Comparison of ENCODE assay signal across 13 cellular contexts in the genomic region with DNA sequence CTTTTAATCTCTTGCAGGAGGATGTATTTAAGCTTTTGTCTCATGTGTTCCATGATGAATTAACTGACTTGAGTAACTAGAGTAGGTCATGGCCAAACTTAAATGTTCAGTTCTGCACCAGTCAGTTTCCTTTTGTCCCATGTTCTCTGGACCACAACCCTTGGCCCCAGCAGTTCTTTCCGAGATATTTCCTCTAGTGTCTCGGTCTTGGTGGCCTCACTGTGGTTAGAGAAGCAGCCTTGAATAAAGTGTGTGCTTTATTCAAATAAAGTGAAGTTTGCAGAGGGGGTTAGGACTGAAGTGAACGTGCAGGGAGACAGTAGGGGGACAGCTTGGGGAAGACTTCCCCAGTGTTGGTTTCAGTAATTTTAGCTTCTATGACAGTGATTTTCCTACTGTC. TPM values are rescaled to one million over a fixed set of nuclear protein-coding genes. Genes with fewer than 3 reads are reported as not detected.
DNase-seq lines count a peak whose midpoint lies in the region; ATAC-seq and TF ChIP-seq lines count a peak whose summit lies in the region.
"Had no signal": no experiment of that assay in that cellular context is flagged by ENCODE, and none has a peak within 500 bp of the region (broad histone marks: within the 10 kb centered on the region; RNA-seq: fewer than 3 reads in every experiment).

No MANE protein-coding gene starts in this region.

- H3K4ac ChIP-seq in IMR-90 (ENCODE audit: low read depth, low read length), result no peak overlapping the region

- CTCF ChIA-PET in IMR-90 (lab: Yijun Ruan, JAX), result interaction anchor here (2.0 kb wide), 1 partner anchor 13 kb away, joined by 8 read pairs; a partner anchor contains a TSS

- dilution Hi-C loops in IMR-90 (cut with HindIII; ENCODE audit: low sequenced_read_pairs, unreplicated experiment), result no loop called here

- TF ChIP-seq POLR2A in IMR-90 (IDR thresholded peaks at IDR 0.05; ENCODE audit: low read depth, low read length), result no peak

- H2BK5ac ChIP-seq in IMR-90 (ENCODE audit: low read depth, low read length, poor library complexity, severe bottlenecking), result no peak overlapping the region

- no peak overlapping the region for H2AFZ ChIP-seq in IMR-90 (replicated peaks; ENCODE audit: low read length, poor library complexity)

- H3K4me3 Mint-ChIP-seq in activated naive CD8-positive, alpha-beta T cell treated with anti-CD3 and anti-CD28 coated beads, Interleukin-2, amount 10 ng/mL, durations not matched to agents 7 days and 5 days, result no peak overlapping the region
- peak overlapping the region; percentile 63 to 70 for H3K4me3 Mint-ChIP-seq in stimulated activated naive CD8-positive, alpha-beta T cell treated with anti-CD3 and anti-CD28 coated beads, Interleukin-15, amount 100 ng/mL, for 72 hours
- no peak overlapping the region for H3K4me3 Mint-ChIP-seq in osteocyte (ENCODE audit: unreplicated experiment)

- H4K8ac ChIP-seq in IMR-90 (ENCODE audit: low read depth in 2 of 2, low read length in 2 of 2), result no peak overlapping the region

- no peaks in the 10 kb centered on the region for H3K27me3 Mint-ChIP-seq in activated naive CD8-positive, alpha-beta T cell treated with anti-CD3 and anti-CD28 coated beads, Interleukin-2, amount 10 ng/mL, durations not matched to agents 7 days and 5 days
- H3K27me3 Mint-ChIP-seq in stimulated activated naive CD8-positive, alpha-beta T cell treated with anti-CD3 and anti-CD28 coated beads, Interleukin-15, amount 100 ng/mL, for 72 hours, result no peaks in the 10 kb centered on the region
- no peaks in the 10 kb centered on the region for H3K27me3 Mint-ChIP-seq in osteocyte (ENCODE audit: unreplicated experiment)

- peak overlapping the region; percentile 23; the same call in 1 of the 2 replicates for H2AK5ac ChIP-seq in IMR-90 (ENCODE audit: low read depth, low read length)

- POLR2A ChIA-PET in IMR-90 (lab: Charles Lee; ENCODE audit: unreplicated experiment), result no interaction called here
- POLR2A ChIA-PET in activated naive CD8-positive, alpha-beta T cell treated with anti-CD3 and anti-CD28 coated beads, Interleukin-2, amount 10 ng/mL, durations not matched to agents 7 days and 5 days (lab: Charles Lee), result no interaction called here

- H2BK120ac ChIP-seq in IMR-90 (ENCODE audit: low read depth, low read length), result no peak overlapping the region

- peaks cover 26% of the 10 kb centered on the region for H3K4me1 Mint-ChIP-seq in activated naive CD8-positive, alpha-beta T cell treated with anti-CD3 and anti-CD28 coated beads, Interleukin-2, amount 10 ng/mL, durations not matched to agents 7 days and 5 days
- peaks cover 56% of the 10 kb centered on the region for H3K4me1 Mint-ChIP-seq in stimulated activated naive CD8-positive, alpha-beta T cell treated with anti-CD3 and anti-CD28 coated beads, Interleukin-15, amount 100 ng/mL, for 72 hours
- H3K4me1 Mint-ChIP-seq in osteocyte (ENCODE audit: unreplicated experiment), result peaks cover 5% of the 10 kb centered on the region

- H3K14ac ChIP-seq in IMR-90 (replicated peaks; ENCODE audit: low read depth, low read length), result no peak overlapping the region

- peaks cover 7% of the 10 kb centered on the region for H3K4me1 ChIP-seq in IMR-90 (ENCODE audit: control insufficient read depth, insufficient read depth, low read length)

- TF ChIP-seq CTCF in IMR-90 (conservative IDR thresholded peaks at IDR 0.05; ENCODE audit: low read depth, low read length) (no peak), osteocyte (IDR thresholded peaks at IDR 0.05) (no peak)

- H3K4me3 ChIP-seq in IMR-90 (ENCODE audit: insufficient read depth, low read depth, low read length), result no peak overlapping the region

- in situ Hi-C loops in IMR-90 (cut with MboI; ENCODE audit: low sequenced_read_pairs), result no loop called here

- no peak overlapping the region for H3K18ac ChIP-seq in IMR-90 (ENCODE audit: low read depth, low read length)

- no peak overlapping the region for H3K27ac ChIP-seq in IMR-90 (ENCODE audit: insufficient read depth, low read length)

- H2BK15ac ChIP-seq in IMR-90 (ENCODE audit: low read depth, low read length), result no peak overlapping the region

- H3K36me3 ChIP-seq in IMR-90 (ENCODE audit: control insufficient read depth, insufficient read depth, low read length), result peaks cover 23% of the 10 kb centered on the region

- H3K56ac ChIP-seq in IMR-90 (ENCODE audit: extremely low read depth, insufficient read depth, low read length), result no peak overlapping the region

- no peak overlapping the region for H3K23ac ChIP-seq in IMR-90 (ENCODE audit: low read depth, low read length)

- H3K36me3 Mint-ChIP-seq in activated naive CD8-positive, alpha-beta T cell treated with anti-CD3 and anti-CD28 coated beads, Interleukin-2, amount 10 ng/mL, durations not matched to agents 7 days and 5 days, result peaks cover 15% of the 10 kb centered on the region
- peaks cover 26% of the 10 kb centered on the region for H3K36me3 Mint-ChIP-seq in osteocyte (ENCODE audit: unreplicated experiment)

- BruUV-seq in IMR-90 (replicated peaks; lab: Mats Ljungman, UMichigan), result no TSS peak

- TF ChIP-seq RAD21 in IMR-90 (IDR thresholded peaks at IDR 0.05; ENCODE audit: low read length), result no peak

- no peak overlapping the region for H2BK20ac ChIP-seq in IMR-90 (ENCODE audit: low read depth, low read length)

- DNase-seq in stimulated activated CD4-positive, alpha-beta T cell treated with anti-CD3 and anti-CD28 coated beads, Interleukin-15, amount 100 ng/mL, for 24 hours, result peak; percentile 68
- DNase-seq in stimulated activated CD4-positive, alpha-beta T cell treated with anti-CD3 and anti-CD28 coated beads, Interleukin-12 subunit alpha, Interleukin-12 subunit beta, amount 100 ng/mL, for 4 hours, result no peak
- DNase-seq in IMR-90 (no peak), posterior vena cava (ENCODE audit: low spot score) (no peak), foreskin melanocyte (no peak), osteocyte (ENCODE audit: extremely low spot score, unreplicated experiment) (no peak)
- no peak for DNase-seq in activated naive CD8-positive, alpha-beta T cell treated with anti-CD3 and anti-CD28 coated beads, Interleukin-2, amount 10 ng/mL, durations not matched to agents 7 days and 5 days
- DNase-seq in stimulated activated naive CD8-positive, alpha-beta T cell treated with anti-CD3 and anti-CD28 coated beads, Interleukin-15, amount 100 ng/mL, for 72 hours, result peak in 1 of 2 donors; percentile 19
- DNase-seq: AML-193, cortex of kidney, head of caudate nucleus, NCI-H2081, NCI-H748 treated with DMSO at 0.1 percent for 48 hours had no signal

- H3K79me1 ChIP-seq in IMR-90 (ENCODE audit: low read depth in 1 of 2, low read length in 2 of 2), result peaks cover 18 to 43% of the 10 kb centered on the region in 2 experiments; a peak in 3 of 4 replicates

- no CpG with 5 or more reads among the region's 3 CpGs for WGBS in IMR-90 (ENCODE audit: extremely low coverage in 2 of 2, insufficient read length in 1 of 2), 2 experiments

- H3K9me3 ChIP-seq in IMR-90 (ENCODE audit: control insufficient read depth, insufficient read depth, low read length), result no peaks in the 10 kb centered on the region

- H3K9me3 Mint-ChIP-seq in activated naive CD8-positive, alpha-beta T cell treated with anti-CD3 and anti-CD28 coated beads, Interleukin-2, amount 10 ng/mL, durations not matched to agents 7 days and 5 days, result no peaks in the 10 kb centered on the region
- H3K9me3 Mint-ChIP-seq in stimulated activated naive CD8-positive, alpha-beta T cell treated with anti-CD3 and anti-CD28 coated beads, Interleukin-15, amount 100 ng/mL, for 72 hours, result no peaks in the 10 kb centered on the region
- no peaks in the 10 kb centered on the region for H3K9me3 Mint-ChIP-seq in osteocyte (ENCODE audit: unreplicated experiment)

- H3K9me1 ChIP-seq in IMR-90 (ENCODE audit: insufficient read depth, low read length), result peaks cover 12% of the 10 kb centered on the region; the same call in 1 of the 2 replicates

- no peak overlapping the region for H3K9ac ChIP-seq in IMR-90 (ENCODE audit: low read depth, low read length)

- H4K91ac ChIP-seq in IMR-90 (ENCODE audit: insufficient read depth, low read depth, low read length), result no peak overlapping the region

- peak; percentile 18 for ATAC-seq in IMR-90 (ENCODE audit: low read depth)
- no peak for ATAC-seq in activated naive CD8-positive, alpha-beta T cell treated with anti-CD3 and anti-CD28 coated beads, Interleukin-2, amount 10 ng/mL, durations not matched to agents 7 days and 5 days (ENCODE audit: low read depth)
- peak; percentile 54 for ATAC-seq in stimulated activated naive CD8-positive, alpha-beta T cell treated with anti-CD3 and anti-CD28 coated beads, Interleukin-15, amount 100 ng/mL, for 72 hours

- peaks cover 11% of the 10 kb centered on the region; the same call in 1 of the 2 replicates for H4K20me1 ChIP-seq in IMR-90 (ENCODE audit: insufficient read depth, low read length)

- H2AK9ac ChIP-seq in IMR-90 (replicated peaks; ENCODE audit: low read depth, low read length, poor library complexity), result no peak overlapping the region

- peak overlapping the region; percentile 52 for H3K27ac Mint-ChIP-seq in activated naive CD8-positive, alpha-beta T cell treated with anti-CD3 and anti-CD28 coated beads, Interleukin-2, amount 10 ng/mL, durations not matched to agents 7 days and 5 days
- peak overlapping the region; percentile 66 to 77 for H3K27ac Mint-ChIP-seq in stimulated activated naive CD8-positive, alpha-beta T cell treated with anti-CD3 and anti-CD28 coated beads, Interleukin-15, amount 100 ng/mL, for 72 hours
- no peak overlapping the region for H3K27ac Mint-ChIP-seq in osteocyte (ENCODE audit: unreplicated experiment)

- intact Hi-C loops in IMR-90 (cut with micrococcal nuclease), result loop anchor here (1.0 kb wide), 1 partner anchor 12 kb away; no protein-coding TSS in a partner anchor
- intact Hi-C loops in posterior vena cava (cut with DNase I), result no loop called here

- H3K27me3 ChIP-seq in IMR-90 (ENCODE audit: control insufficient read depth, insufficient read depth, low read length), result no peaks in the 10 kb centered on the region

- peak overlapping the region; percentile 40; the same call in 1 of the 2 replicates for H3K4me2 ChIP-seq in IMR-90 (ENCODE audit: low read depth, low read length)

- H4K5ac ChIP-seq in IMR-90 (ENCODE audit: low read depth, low read length), result no peak overlapping the region

RNA-seq across cellular contexts. Expression of a gene that starts 9.3 kb away (rescaled TPM):
- total RNA-seq in IMR-90 (2012; rRNA removed), result 3.8 and 4.2 TPM in 2 replicates
- 4.8 and 5.1 TPM in 2 replicates for polyA plus RNA-seq in IMR-90 (2012; rRNA removed)
- polyA plus RNA-seq in IMR-90 (2012; cell fraction: cytosol; rRNA removed), result 3.3 and 3.8 TPM in 2 replicates
- 14.9 and 20.6 TPM in 2 replicates for polyA plus RNA-seq in IMR-90 (2012; cell fraction: nucleus; rRNA removed; ENCODE audit: low replicate concordance)
- total RNA-seq in activated naive CD8-positive, alpha-beta T cell treated with anti-CD3 and anti-CD28 coated beads, Interleukin-2, amount 10 ng/mL, durations not matched to agents 7 days and 5 days, result 10 to 100 TPM; 14.6 to 15.5 TPM
- total RNA-seq in posterior vena cava, result 1 to 10 TPM; 5.3 to 6.1 TPM
- 11.9 and 13.0 TPM in 2 replicates for total RNA-seq in osteocyte

RNA-seq across cellular contexts. Expression of a gene that starts 13.2 kb away (rescaled TPM):
- 2.3 and 2.8 TPM in 2 replicates for total RNA-seq in IMR-90 (2012; rRNA removed)
- polyA plus RNA-seq in IMR-90 (2012; rRNA removed), result 7.1 and 7.2 TPM in 2 replicates
- polyA plus RNA-seq in IMR-90 (2012; cell fraction: cytosol; rRNA removed), result 3.2 and 4.3 TPM in 2 replicates
- 60.8 and 75.2 TPM in 2 replicates for polyA plus RNA-seq in IMR-90 (2012; cell fraction: nucleus; rRNA removed; ENCODE audit: low replicate concordance)
- total RNA-seq in activated naive CD8-positive, alpha-beta T cell treated with anti-CD3 and anti-CD28 coated beads, Interleukin-2, amount 10 ng/mL, durations not matched to agents 7 days and 5 days, result 10 to 100 TPM; 22.0 to 23.7 TPM
- total RNA-seq in posterior vena cava, result 10 to 100 TPM; 10.8 to 16.3 TPM
- total RNA-seq in osteocyte, result 25.4 and 26.0 TPM in 2 replicates

RNA-seq across cellular contexts. Expression of a gene that starts 53.4 kb away (rescaled TPM):
- total RNA-seq in IMR-90 (2012; rRNA removed) (6.7 and 7.2 TPM in 2 replicates), posterior vena cava (10 to 100 TPM; 13.9 to 19.6 TPM), osteocyte (29.8 and 31.3 TPM in 2 replicates)
- 11.9 and 13.6 TPM in 2 replicates for polyA plus RNA-seq in IMR-90 (2012; rRNA removed)
- polyA plus RNA-seq in IMR-90 (2012; cell fraction: cytosol; rRNA removed), result 7.9 and 11.3 TPM in 2 replicates
- polyA plus RNA-seq in IMR-90 (2012; cell fraction: nucleus; rRNA removed; ENCODE audit: low replicate concordance), result 17.8 and 29.7 TPM in 2 replicates
- total RNA-seq in activated naive CD8-positive, alpha-beta T cell treated with anti-CD3 and anti-CD28 coated beads, Interleukin-2, amount 10 ng/mL, durations not matched to agents 7 days and 5 days, result 10 to 100 TPM; 24.7 to 26.2 TPM

Comparison
In these comparisons a context has a peak if more than half of its experiments do, and no peak if none do; other contexts are left out.
1. H3K4me3 Mint-ChIP-seq: peak in stimulated activated naive CD8-positive, alpha-beta T cell treated with anti-CD3 and anti-CD28 coated beads, Interleukin-15, amount 100 ng/mL, for 72 hours (2 of 2); none in activated naive CD8-positive, alpha-beta T cell treated with anti-CD3 and anti-CD28 coated beads, Interleukin-2, amount 10 ng/mL, durations not matched to agents 7 days and 5 days (single experiment) and osteocyte (single experiment).